ENCODE assay signal across 8 cellular contexts in the genomic region with DNA sequence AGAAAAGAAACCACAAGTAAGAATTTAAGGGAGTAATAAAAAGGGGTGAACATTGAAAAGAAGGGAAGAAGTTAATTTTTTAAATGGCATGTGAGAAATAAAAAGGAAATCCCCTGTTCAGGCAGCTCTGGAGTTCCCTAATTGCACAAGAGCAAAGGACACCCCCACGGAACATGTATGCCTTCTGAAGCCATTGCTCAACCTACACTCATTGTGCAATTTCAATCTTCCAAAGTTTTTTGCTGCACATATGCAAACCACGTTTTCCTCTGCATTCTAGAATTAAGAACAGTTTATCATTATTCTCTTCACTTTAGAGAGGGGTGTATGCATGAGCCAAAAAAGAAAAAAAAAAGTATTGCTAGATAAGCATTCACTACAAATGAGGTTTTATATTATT.
DNase-seq lines count a peak whose midpoint lies in the region; ATAC-seq and TF ChIP-seq lines count a peak whose summit lies in the region.

No MANE protein-coding gene starts in this region.

- H3K4me3 ChIP-seq in right cardiac atrium (ENCODE audit: low read length) (no peak overlapping the region), skin epidermis (no peak overlapping the region)

- H3K27me3 Mint-ChIP-seq in HFFc6 (ENCODE audit: insufficient read depth) = no peaks in the 10 kb centered on the region
- H3K27me3 Mint-ChIP-seq in activated T-helper 1 cell treated with anti-CD3 and anti-CD28 coated beads, Interleukin-12 subunit alpha, Interleukin-12 subunit beta, Interleukin-2, Interleukin-4 antibody, amounts not matched to agents 30 ng/mL and 10 ng/mL and 1 ng/mL, durations not matched to agents 14 hours and 24 hours and 36 hours (ENCODE audit: insufficient read depth) = no peaks in the 10 kb centered on the region

- DNase-seq in HFFc6 = peak; percentile 41
- DNase-seq in activated T-helper 1 cell treated with anti-CD3 and anti-CD28 coated beads, Interleukin-12 subunit alpha, Interleukin-12 subunit beta, Interleukin-2, Interleukin-4 antibody, amounts not matched to agents 30 ng/mL and 10 ng/mL and 1 ng/mL, durations not matched to agents 14 hours and 24 hours and 36 hours (ENCODE audit: low spot score) = no peak
- peak in 1 of 3 donors; percentile 30 for DNase-seq in right cardiac atrium
- no peak for DNase-seq in NCI-H1417 (lab: John Stamatoyannopoulos, UW)
- no peak for DNase-seq in activated CD8-positive, alpha-beta memory T cell treated with anti-CD3 and anti-CD28 coated beads, Interleukin-2, amount 50 U/mL, for 4 hours

- no peak for TF ChIP-seq CTCF in HFFc6 (IDR thresholded peaks at IDR 0.05)

- ATAC-seq in right cardiac atrium (peak; percentile 83), GM21390 (IDR thresholded peaks at IDR 0.05; ENCODE audit: unreplicated experiment) (no peak), HG03135 (IDR thresholded peaks at IDR 0.05; ENCODE audit: unreplicated experiment) (no peak)

- no peak overlapping the region for H3K27ac ChIP-seq in right cardiac atrium (ENCODE audit: low read length)
- H3K27ac ChIP-seq in skin epidermis = peak overlapping the region in 15 of 21 experiments; percentile 5 to 77 (median 55)

- no peaks in the 10 kb centered on the region for H3K9me3 ChIP-seq in right cardiac atrium (ENCODE audit: control insufficient read depth, low read length)

- 47% methylated on average over 2 of the region's 2 CpGs for WGBS in right cardiac atrium

- H3K4me3 Mint-ChIP-seq in HFFc6 = peak overlapping the region; percentile 17; the same call in 1 of the 2 replicates
- H3K4me3 Mint-ChIP-seq in activated T-helper 1 cell treated with anti-CD3 and anti-CD28 coated beads, Interleukin-12 subunit alpha, Interleukin-12 subunit beta, Interleukin-2, Interleukin-4 antibody, amounts not matched to agents 30 ng/mL and 10 ng/mL and 1 ng/mL, durations not matched to agents 14 hours and 24 hours and 36 hours = no peak overlapping the region

- H3K4me1 Mint-ChIP-seq in HFFc6 (ENCODE audit: low read depth) = peaks cover 41% of the 10 kb centered on the region
- H3K4me1 Mint-ChIP-seq in activated T-helper 1 cell treated with anti-CD3 and anti-CD28 coated beads, Interleukin-12 subunit alpha, Interleukin-12 subunit beta, Interleukin-2, Interleukin-4 antibody, amounts not matched to agents 30 ng/mL and 10 ng/mL and 1 ng/mL, durations not matched to agents 14 hours and 24 hours and 36 hours (ENCODE audit: low read depth) = peaks cover 25% of the 10 kb centered on the region

- H3K36me3 Mint-ChIP-seq in HFFc6 (ENCODE audit: low read depth) = peaks cover 17% of the 10 kb centered on the region
- H3K36me3 Mint-ChIP-seq in activated T-helper 1 cell treated with anti-CD3 and anti-CD28 coated beads, Interleukin-12 subunit alpha, Interleukin-12 subunit beta, Interleukin-2, Interleukin-4 antibody, amounts not matched to agents 30 ng/mL and 10 ng/mL and 1 ng/mL, durations not matched to agents 14 hours and 24 hours and 36 hours (ENCODE audit: low read depth) = peaks cover 26% of the 10 kb centered on the region

- peaks cover 6% of the 10 kb centered on the region for H3K4me1 ChIP-seq in right cardiac atrium (ENCODE audit: control insufficient read depth, insufficient read depth, low read length)

- intact Hi-C loops in activated T-helper 1 cell treated with anti-CD3 and anti-CD28 coated beads, Interleukin-12 subunit alpha, Interleukin-12 subunit beta, Interleukin-2, Interleukin-4 antibody, amounts not matched to agents 30 ng/mL and 10 ng/mL and 1 ng/mL, durations not matched to agents 14 hours and 24 hours and 36 hours (cut with micrococcal nuclease) = loop anchor here (5.0 kb wide), 1 partner anchor 71 kb away; no protein-coding TSS in a partner anchor
- intact Hi-C loops in right cardiac atrium (cut with DNase I) = no loop called here

- peak overlapping the region; percentile 85 for H3K27ac Mint-ChIP-seq in HFFc6
- peak overlapping the region; percentile 56 for H3K27ac Mint-ChIP-seq in activated T-helper 1 cell treated with anti-CD3 and anti-CD28 coated beads, Interleukin-12 subunit alpha, Interleukin-12 subunit beta, Interleukin-2, Interleukin-4 antibody, amounts not matched to agents 30 ng/mL and 10 ng/mL and 1 ng/mL, durations not matched to agents 14 hours and 24 hours and 36 hours

- no peaks in the 10 kb centered on the region for H3K9me3 Mint-ChIP-seq in HFFc6
- H3K9me3 Mint-ChIP-seq in activated T-helper 1 cell treated with anti-CD3 and anti-CD28 coated beads, Interleukin-12 subunit alpha, Interleukin-12 subunit beta, Interleukin-2, Interleukin-4 antibody, amounts not matched to agents 30 ng/mL and 10 ng/mL and 1 ng/mL, durations not matched to agents 14 hours and 24 hours and 36 hours = no peaks in the 10 kb centered on the region

- no peaks in the 10 kb centered on the region for H3K27me3 ChIP-seq in right cardiac atrium (ENCODE audit: control insufficient read depth, insufficient read depth)

Comparison
In these comparisons a context has a peak if more than half of its experiments do, and no peak if none do; other contexts are left out.
1. ATAC-seq: peak in right cardiac atrium (2 of 2); none in GM21390 (single experiment) and HG03135 (single experiment).